In the genomic region with DNA sequence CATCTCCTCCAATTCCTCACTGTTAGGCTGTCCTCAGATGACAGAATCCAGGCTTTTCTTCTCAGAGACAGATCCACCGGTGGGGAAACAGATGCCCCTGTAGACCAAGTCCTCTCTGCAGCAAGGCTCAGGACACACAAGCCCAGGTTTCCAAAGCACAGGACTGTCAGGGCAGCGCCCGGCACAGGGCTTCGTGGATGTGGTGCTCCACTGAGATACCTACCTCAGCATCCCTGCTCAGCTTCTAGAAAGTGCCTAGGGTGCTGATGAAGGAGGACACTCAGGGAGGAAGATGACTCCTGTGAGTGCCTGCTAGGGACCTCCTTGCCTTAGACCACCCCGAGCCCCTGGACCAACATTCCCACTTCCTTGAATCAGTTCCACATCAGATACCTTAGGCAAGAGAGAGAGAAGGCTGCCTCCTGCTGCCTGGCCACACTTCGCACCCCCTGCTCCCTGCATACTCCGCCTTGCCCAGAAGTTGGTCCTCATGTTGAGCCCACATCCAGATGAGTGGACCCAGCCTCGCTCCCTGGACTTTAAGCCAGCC, we compare ENCODE assay signal across 26 cellular contexts. TPM values are rescaled to one million over a fixed set of nuclear protein-coding genes. Genes with fewer than 3 reads are reported as not detected.
"Had no signal": no experiment of that assay in that cellular context is flagged by ENCODE, and none has a peak within 500 bp of the region (broad histone marks: within the 10 kb centered on the region; RNA-seq: fewer than 3 reads in every experiment).

No MANE protein-coding gene starts in this region.

- H3K4me3 Mint-ChIP-seq: activated B cell treated with CpG ODN at 0.5 μM for 24 hours; activated CD8-positive, alpha-beta T cell treated with anti-CD3 and anti-CD28 coated beads for 36 hours; activated naive CD4-positive, alpha-beta T cell treated with anti-CD3 and anti-CD28 coated beads, Interleukin-2, amount 50 U/mL, for 24 hours; activated T-cell treated with anti-CD3 and anti-CD28 coated beads, Interleukin-2, amount 50 U/mL, for 72 hours had no signal

- H3K27me3 ChIP-seq: breast epithelium, MG63 had no signal

- H3K4me1 Mint-ChIP-seq: activated naive CD4-positive, alpha-beta T cell treated with anti-CD3 and anti-CD28 coated beads, Interleukin-2, amount 50 U/mL, for 24 hours; T-helper 17 cell had no signal

- H3K4me1 ChIP-seq: breast epithelium had no signal

- H3K27ac ChIP-seq: breast epithelium had no signal

- H3K4me3 ChIP-seq: breast epithelium, MG63 had no signal

- H3K9me3 Mint-ChIP-seq: activated B cell treated with CpG ODN at 0.5 μM for 24 hours; activated CD8-positive, alpha-beta T cell treated with anti-CD3 and anti-CD28 coated beads for 36 hours; activated naive CD4-positive, alpha-beta T cell treated with anti-CD3 and anti-CD28 coated beads, Interleukin-2, amount 50 U/mL, for 24 hours; activated T-cell treated with anti-CD3 and anti-CD28 coated beads, Interleukin-2, amount 50 U/mL, for 72 hours; activated T-helper 2 cell treated with anti-CD3 and anti-CD28 coated beads, Interferon-gamma antibody, Interleukin-2, Interleukin-4, amounts not matched to agents 10 μg/mL and 5 μg/mL and 100 μg/mL, durations not matched to agents 14 hours and 24 hours and 36 hours had no signal

- DNase-seq: activated B cell treated with CpG ODN at 0.5 μM for 24 hours; activated CD4-positive, alpha-beta T cell treated with anti-CD3 and anti-CD28 coated beads, Interleukin-2, amount 50 U/mL, for 1 hour; activated CD8-positive, alpha-beta memory T cell treated with anti-CD3 and anti-CD28 coated beads, Interleukin-2, amount 50 U/mL, for 4 hours; activated CD8-positive, alpha-beta T cell treated with anti-CD3 and anti-CD28 coated beads for 36 hours; activated naive CD4-positive, alpha-beta T cell; activated T-cell treated with anti-CD3 and anti-CD28 coated beads, Interleukin-2, amount 50 U/mL, for 72 hours; central memory CD4-positive, alpha-beta T cell; MG63; NCI-H1105; NCI-H1436; NCI-H1694 treated with DMSO at 0.1 percent for 48 hours; NCI-H2029 treated with DMSO at 0.1 percent for 48 hours; NCI-H345; NCI-H510A; NCI-H526 treated with DMSO at 0.1 percent for 48 hours; NCI-H82; RPMI8226; SHP77 treated with DMSO at 0.1 percent for 48 hours; T-helper 17 cell; T-helper 9 cell had no signal

- ATAC-seq: activated CD8-positive, alpha-beta T cell treated with anti-CD3 and anti-CD28 coated beads for 36 hours; activated T-cell treated with anti-CD3 and anti-CD28 coated beads, Interleukin-2, amount 50 U/mL, for 72 hours; T-helper 17 cell had no signal

- H3K36me3 ChIP-seq: breast epithelium, MG63 had no signal

- H3K36me3 Mint-ChIP-seq: activated naive CD4-positive, alpha-beta T cell treated with anti-CD3 and anti-CD28 coated beads, Interleukin-2, amount 50 U/mL, for 24 hours had no signal

- H3K27ac Mint-ChIP-seq: activated B cell treated with CpG ODN at 0.5 μM for 24 hours; activated CD8-positive, alpha-beta T cell treated with anti-CD3 and anti-CD28 coated beads for 36 hours; activated naive CD4-positive, alpha-beta T cell treated with anti-CD3 and anti-CD28 coated beads, Interleukin-2, amount 50 U/mL, for 24 hours; activated T-cell treated with anti-CD3 and anti-CD28 coated beads, Interleukin-2, amount 50 U/mL, for 72 hours; activated T-helper 2 cell treated with anti-CD3 and anti-CD28 coated beads, Interferon-gamma antibody, Interleukin-2, Interleukin-4, amounts not matched to agents 10 μg/mL and 5 μg/mL and 100 μg/mL, durations not matched to agents 14 hours and 24 hours and 36 hours; T-helper 17 cell had no signal

- H3K9me3 ChIP-seq: breast epithelium, MG63 had no signal

RNA-seq across cellular contexts. Expression of a gene that starts 8.9 kb away (rescaled TPM):
- total RNA-seq: activated B cell treated with CpG ODN at 0.5 μM for 24 hours; activated CD8-positive, alpha-beta T cell treated with anti-CD3 and anti-CD28 coated beads for 36 hours; activated T-cell treated with anti-CD3 and anti-CD28 coated beads, Interleukin-2, amount 50 U/mL, for 72 hours; activated T-helper 2 cell treated with anti-CD3 and anti-CD28 coated beads, Interferon-gamma antibody, Interleukin-2, Interleukin-4, amounts not matched to agents 10 μg/mL and 5 μg/mL and 100 μg/mL, durations not matched to agents 14 hours and 24 hours and 36 hours; aorta; breast epithelium; OCI-LY7; SK-MEL-5; T-helper 17 cell had no signal
- polyA plus RNA-seq: aorta had no signal

RNA-seq across cellular contexts. Expression of a gene that starts 17.0 kb away (rescaled TPM):
- total RNA-seq: activated B cell treated with CpG ODN at 0.5 μM for 24 hours; activated CD8-positive, alpha-beta T cell treated with anti-CD3 and anti-CD28 coated beads for 36 hours; activated T-cell treated with anti-CD3 and anti-CD28 coated beads, Interleukin-2, amount 50 U/mL, for 72 hours; activated T-helper 2 cell treated with anti-CD3 and anti-CD28 coated beads, Interferon-gamma antibody, Interleukin-2, Interleukin-4, amounts not matched to agents 10 μg/mL and 5 μg/mL and 100 μg/mL, durations not matched to agents 14 hours and 24 hours and 36 hours; aorta; breast epithelium; OCI-LY7; SK-MEL-5; T-helper 17 cell had no signal
- polyA plus RNA-seq: aorta had no signal

RNA-seq across cellular contexts. Expression of a gene that starts 39.3 kb away (rescaled TPM):
- total RNA-seq: activated B cell treated with CpG ODN at 0.5 μM for 24 hours, OCI-LY7, SK-MEL-5 had no signal

RNA-seq across cellular contexts. Expression of a gene that starts 44.8 kb away (rescaled TPM):
- total RNA-seq: activated B cell treated with CpG ODN at 0.5 μM for 24 hours, SK-MEL-5, T-helper 17 cell had no signal
